Comparison of ENCODE assay signal across 8 cellular contexts in the genomic region with DNA sequence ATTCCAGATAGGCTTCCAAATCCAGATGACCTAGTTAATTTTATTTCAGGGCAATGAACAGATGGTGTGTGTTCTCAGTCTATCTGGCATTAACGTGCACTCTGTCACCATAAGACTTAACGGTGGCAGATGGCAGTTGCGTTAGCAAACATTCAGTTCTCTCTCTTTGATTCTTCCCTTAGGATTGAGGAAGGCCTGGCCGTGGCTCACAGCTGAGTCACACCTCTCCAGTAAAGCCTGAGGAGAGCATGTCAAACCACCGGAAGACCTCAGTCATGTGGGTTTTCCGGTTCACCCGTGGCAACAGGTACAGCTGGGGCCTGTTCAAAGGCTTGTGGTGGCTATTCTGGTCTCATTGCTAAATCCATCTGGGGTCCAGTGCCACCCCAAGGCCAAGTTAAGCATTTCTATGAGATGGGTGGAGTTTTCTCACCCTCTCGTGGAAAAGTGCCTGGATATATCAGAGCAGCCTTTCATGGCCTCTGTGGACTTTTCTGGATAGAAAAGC.
A peak's percentile ranks its signal among the peaks of the same experiment; 100 is the strongest.
DNase-seq lines count a peak whose midpoint lies in the region; ATAC-seq and TF ChIP-seq lines count a peak whose summit lies in the region.

No MANE protein-coding gene starts in this region.

- H3K4me3 Mint-ChIP-seq in CD8-positive, alpha-beta T cell = no peak overlapping the region

- H3K36me3 ChIP-seq in CD8-positive, alpha-beta T cell (ENCODE audit: insufficient read depth, low read length) = no peaks in the 10 kb centered on the region
- H3K36me3 ChIP-seq in psoas muscle (ENCODE audit: insufficient read depth in 1 of 2, low read depth in 1 of 2) = no peaks in the 10 kb centered on the region

- no peak overlapping the region for H3K27ac Mint-ChIP-seq in CD8-positive, alpha-beta T cell

- H3K9me3 Mint-ChIP-seq in CD8-positive, alpha-beta T cell = no peaks in the 10 kb centered on the region

- no peaks in the 10 kb centered on the region for H3K27me3 ChIP-seq in CD8-positive, alpha-beta T cell (ENCODE audit: insufficient read depth, low read length)
- H3K27me3 ChIP-seq in psoas muscle (ENCODE audit: insufficient read depth in 3 of 3, low read length in 2 of 3) = no peaks in the 10 kb centered on the region

- peaks cover 8% of the 10 kb centered on the region for H3K4me1 ChIP-seq in CD8-positive, alpha-beta T cell (ENCODE audit: insufficient read depth, low read length)
- H3K4me1 ChIP-seq in psoas muscle = peaks cover 42% of the 10 kb centered on the region

- no peaks in the 10 kb centered on the region for H3K27me3 Mint-ChIP-seq in CD8-positive, alpha-beta T cell (ENCODE audit: low read depth)

- no peaks in the 10 kb centered on the region for H3K9me3 ChIP-seq in CD8-positive, alpha-beta T cell (ENCODE audit: low read length)
- no peaks in the 10 kb centered on the region for H3K9me3 ChIP-seq in psoas muscle

- no peak overlapping the region for H3K27ac ChIP-seq in CD8-positive, alpha-beta T cell (ENCODE audit: low read depth, low read length)
- H3K27ac ChIP-seq in psoas muscle = peak overlapping the region; percentile 73

- WGBS in psoas muscle, 3 donors = 6 to 7% (median 7%) methylated on average over 8 of the region's 8 CpGs

- H3K4me1 Mint-ChIP-seq in CD8-positive, alpha-beta T cell (ENCODE audit: low read depth) = peaks cover 10% of the 10 kb centered on the region

- CTCF ChIA-PET in CD8-positive, alpha-beta T cell (lab: Charles Lee) = no interaction called here

- intact Hi-C loops in CD8-positive, alpha-beta T cell (cut with DNase I, micrococcal nuclease) = loop anchor here in 1 of 2 experiments (10.0 kb wide), 1 partner anchor 709 kb away; no protein-coding TSS in a partner anchor
- intact Hi-C loops in psoas muscle (cut with DNase I) = loop anchor here in 1 of 2 donors (5.0 to 10.0 kb wide), 3 partner anchors 226 to 711 kb away; a partner anchor contains a TSS

- POLR2A ChIA-PET in CD8-positive, alpha-beta T cell (lab: Charles Lee) = no interaction called here

- ATAC-seq in CD8-positive, alpha-beta T cell = peak; percentile 34
- ATAC-seq in GM18909 (IDR thresholded peaks at IDR 0.05; ENCODE audit: poor library complexity, unreplicated experiment) = peak; percentile 100
- ATAC-seq in HG03066 (IDR thresholded peaks at IDR 0.05; ENCODE audit: low read depth, unreplicated experiment) = peak; percentile 100
- ATAC-seq in psoas muscle = peak; percentile 96 to 100 (median 98)

- no peaks in the 10 kb centered on the region for H3K36me3 Mint-ChIP-seq in CD8-positive, alpha-beta T cell

- no peak for TF ChIP-seq CTCF in CD8-positive, alpha-beta T cell (IDR thresholded peaks at IDR 0.05)
- peak; percentile 32 for TF ChIP-seq CTCF in fibroblast of villous mesenchyme (IDR thresholded peaks at IDR 0.05; ENCODE audit: insufficient read depth, low read depth, low read length)
- peak; percentile 41 for TF ChIP-seq CTCF in psoas muscle (IDR thresholded peaks at IDR 0.05)

- H3K4me3 ChIP-seq in CD8-positive, alpha-beta T cell (ENCODE audit: low read depth, low read length) = no peak overlapping the region
- H3K4me3 ChIP-seq in fibroblast of villous mesenchyme (ENCODE audit: low read depth, low read length) = no peak overlapping the region
- peak overlapping the region; percentile 9 for H3K4me3 ChIP-seq in psoas muscle

- peak in 6 of 7 experiments; percentile 5 to 48 (median 22) for DNase-seq in CD8-positive, alpha-beta T cell
- DNase-seq in NCI-H69 (lab: John Stamatoyannopoulos, UW) = peak; percentile 97
- peak; percentile 22 for DNase-seq in activated T-cell treated with anti-CD3 and anti-CD28 coated beads, Interleukin-2, amount 50 U/mL, for 1 hour
- DNase-seq in fibroblast of villous mesenchyme (ENCODE audit: low read depth) = peak; percentile 85
- peak; percentile 81 to 92 for DNase-seq in psoas muscle
- no peak for DNase-seq in NCI-H2196 treated with DMSO at 0.1 percent for 48 hours (lab: John Stamatoyannopoulos, UW; ENCODE audit: unreplicated experiment)

Comparison
In these comparisons a context has a peak if more than half of its experiments do, and no peak if none do; other contexts are left out.
1. ATAC-seq: peak in every context shown above with its lines; median percentile 100 in GM18909; 100 in HG03066; 98 in psoas muscle; 34 in CD8-positive, alpha-beta T cell.